In the genomic region with DNA sequence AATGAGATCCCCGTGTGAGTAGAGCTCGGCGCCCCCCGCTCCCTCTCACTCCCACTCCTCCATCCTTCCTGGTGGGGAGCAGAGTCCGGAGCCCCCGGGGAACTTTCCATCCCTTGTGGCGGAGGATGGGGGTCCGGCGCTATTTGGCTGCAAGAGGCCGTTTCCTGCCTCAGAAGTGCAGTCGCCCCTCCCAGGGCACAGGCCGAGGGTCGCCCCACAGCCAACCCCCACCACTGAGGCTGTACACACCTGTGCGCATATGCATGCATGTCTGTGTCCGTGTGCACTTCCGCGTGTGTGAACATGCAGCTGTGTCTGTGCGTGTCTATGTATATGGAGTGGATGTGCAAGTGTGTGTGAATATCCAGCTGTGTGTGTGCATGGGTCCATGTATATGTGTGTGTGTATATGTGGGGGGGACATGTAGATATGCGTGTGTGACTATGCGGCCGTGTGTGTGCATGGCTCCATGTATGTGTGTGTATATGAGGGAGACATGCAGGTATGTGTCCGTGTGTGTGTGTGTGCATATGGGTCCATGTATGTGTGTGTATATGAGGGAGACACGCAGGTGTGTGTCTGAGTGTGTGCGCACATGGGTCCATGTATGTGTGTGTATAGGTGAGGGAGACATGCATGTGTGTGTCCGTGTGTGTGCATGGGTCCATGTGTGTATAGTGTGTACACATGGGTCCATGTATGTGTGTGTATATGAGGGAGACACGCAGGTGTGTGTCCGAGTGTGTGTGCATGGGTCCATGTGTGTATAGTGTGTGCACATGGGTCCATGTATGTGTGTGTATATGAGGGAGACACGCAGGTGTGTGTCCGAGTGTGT, we compare ENCODE assay signal across 18 cellular contexts. TPM values are rescaled to one million over a fixed set of nuclear protein-coding genes. Genes with fewer than 3 reads are reported as not detected.
DNase-seq lines count a peak whose midpoint lies in the region; FAIRE-seq and TF ChIP-seq lines count a peak whose summit lies in the region.
"Had no signal": no experiment of that assay in that cellular context is flagged by ENCODE, and none has a peak within 500 bp of the region (broad histone marks: within the 10 kb centered on the region; RNA-seq: fewer than 3 reads in every experiment).

No MANE protein-coding gene starts in this region.

- H3K4me3 ChIP-seq in HEK293 (ENCODE audit: low read depth, low read length): no peak overlapping the region
- H3K4me3 ChIP-seq in bronchial epithelial cell (ENCODE audit: low read depth, low read length): no peak overlapping the region
- H3K4me3 ChIP-seq: SJSA1 had no signal

- H3K36me3 ChIP-seq in HEK293 (ENCODE audit: control insufficient read depth in 2 of 2, insufficient read depth in 1 of 2, low read length in 2 of 2) (peaks cover 0 to 65% of the 10 kb centered on the region in 2 experiments; a peak in 1 of 3 replicates), bronchial epithelial cell (ENCODE audit: control insufficient read depth, insufficient read depth, low read length) (peaks cover 36% of the 10 kb centered on the region)
- H3K36me3 ChIP-seq: BE2C had no signal

- H3K36me3 Mint-ChIP-seq in type B pancreatic cell: peaks cover 10% of the 10 kb centered on the region

- H3K4me1 ChIP-seq in HEK293 (ENCODE audit: control insufficient read depth, insufficient read depth, low read length): no peaks in the 10 kb centered on the region
- H3K4me1 ChIP-seq: SJSA1 had no signal

- H3K27me3 Mint-ChIP-seq in type B pancreatic cell: peaks cover 5% of the 10 kb centered on the region

- H3K27ac Mint-ChIP-seq in type B pancreatic cell: peak overlapping the region; percentile 2

- FAIRE-seq in bronchial epithelial cell (lab: Jason Lieb, UNC): peak; percentile 94

- no peaks in the 10 kb centered on the region for H3K9me3 ChIP-seq in HEK293 (ENCODE audit: control insufficient read depth, insufficient read depth, low read depth, low read length)
- H3K9me3 ChIP-seq: BE2C, SJSA1 had no signal

- no peak overlapping the region for H3K4me3 Mint-ChIP-seq in type B pancreatic cell
- H3K4me3 Mint-ChIP-seq: H9 had no signal

- no peak for TF ChIP-seq CTCF in HEK293 (tag by site-specific recombination; IDR thresholded peaks at IDR 0.05)
- no peak for TF ChIP-seq CTCF in bronchial epithelial cell (IDR thresholded peaks at IDR 0.05; ENCODE audit: insufficient read depth, low read length, severe bottlenecking)
- no peak for TF ChIP-seq CTCF in type B pancreatic cell (conservative IDR thresholded peaks at IDR 0.05)

- H3K4me1 Mint-ChIP-seq in type B pancreatic cell (ENCODE audit: unreplicated experiment): no peaks in the 10 kb centered on the region
- H3K4me1 Mint-ChIP-seq: H9 had no signal

- CTCF ChIA-PET in HEK293 (lab: Yijun Ruan, JAX): interaction anchor here (0.5 to 1.1 kb wide), 2 partner anchors 30 to 68 kb away, joined by 4 read pairs; no protein-coding TSS in a partner anchor

- no peaks in the 10 kb centered on the region for H3K9me3 Mint-ChIP-seq in type B pancreatic cell
- H3K9me3 Mint-ChIP-seq: H9 had no signal

- POLR2A ChIA-PET in HEK293 (lab: Yijun Ruan, JAX): no interaction called here

- H3K27me3 ChIP-seq in bronchial epithelial cell (ENCODE audit: control insufficient read depth, insufficient read depth, low read length): no peaks in the 10 kb centered on the region

- DNase-seq in bronchial epithelial cell (ENCODE audit: low read depth) (no peak), type B pancreatic cell (ENCODE audit: extremely low spot score, unreplicated experiment) (no peak), foreskin melanocyte (no peak), hippocampal formation (lab: John Stamatoyannopoulos, UW) (no peak)
- DNase-seq: BE2C, DMS79 treated with DMSO at 0.1 percent for 48 hours, H9, NCI-H1105, NCI-H1694, NCI-H2081 treated with DMSO at 0.1 percent for 48 hours, NCI-H2171 treated with DMSO at 0.1 percent for 48 hours, NCI-H524 treated with DMSO at 0.1 percent for 48 hours, NCI-H82 had no signal

- H3K27ac ChIP-seq in HEK293 (ENCODE audit: extremely low read depth, low read depth, low read length): no peak overlapping the region
- H3K27ac ChIP-seq: KMS-11, SJSA1 had no signal

TF ChIP-seq in HEK293, 187 proteins besides CTCF, POLR2A, EP300 and RAD21:
- TF ChIP-seq ZSCAN4 (tag by site-specific recombination; IDR thresholded peaks at IDR 0.05) (peak; percentile 90), KLF7 (tag by site-specific recombination; IDR thresholded peaks at IDR 0.05; ENCODE audit: borderline replicate concordance) (no peak), ZNF18 (tag by site-specific recombination; IDR thresholded peaks at IDR 0.05) (peak; percentile 63; the same call in 1 of the 2 replicates)

RNA-seq across cellular contexts. Expression of gene RNF223, which starts 21.9 kb away (rescaled TPM):
- 9.0 and 14.6 TPM in 2 replicates for total RNA-seq in bronchial epithelial cell
- 1.2 and 2.5 TPM in 2 replicates for total RNA-seq in type B pancreatic cell (ENCODE audit: low replicate concordance)
- total RNA-seq: A673, H9, HT1080, SJSA1 had no signal

RNA-seq across cellular contexts. Expression of gene AGRN, which starts 32.3 kb away (rescaled TPM):
- total RNA-seq in bronchial epithelial cell (117 and 132 TPM in 2 replicates), type B pancreatic cell (ENCODE audit: low replicate concordance) (166 and 285 TPM in 2 replicates)

RNA-seq across cellular contexts. Expression of gene ISG15, which starts 38.9 kb away (rescaled TPM):
- total RNA-seq in bronchial epithelial cell: 18.2 and 25.7 TPM in 2 replicates
- 20.8 and 34.6 TPM in 2 replicates for total RNA-seq in type B pancreatic cell (ENCODE audit: low replicate concordance)

RNA-seq across cellular contexts. Expression of gene HES4, which starts 52.3 kb away (rescaled TPM):
- total RNA-seq in bronchial epithelial cell (42.6 and 83.5 TPM in 2 replicates), type B pancreatic cell (ENCODE audit: low replicate concordance) (37.6 and 54.1 TPM in 2 replicates)
